ENCODE assay signal across 9 cellular contexts in genomic region chr9:109320338-109320733, GRCh38. TPM values are rescaled to one million over a fixed set of nuclear protein-coding genes. Genes with fewer than 3 reads are reported as not detected.
DNase-seq lines count a peak whose midpoint lies in the region; ATAC-seq and TF ChIP-seq lines count a peak whose summit lies in the region.
"Had no signal": no experiment of that assay in that cellular context is flagged by ENCODE, and none has a peak within 500 bp of the region (broad histone marks: within the 10 kb centered on the region; RNA-seq: fewer than 3 reads in every experiment).

No MANE protein-coding gene starts in this region.

- H3K36me3 ChIP-seq in ectodermal cell (ENCODE audit: control insufficient read depth, insufficient read depth, low read length) (no peaks in the 10 kb centered on the region), transverse colon (no peaks in the 10 kb centered on the region)

- TF ChIP-seq EP300 in transverse colon (IDR thresholded peaks at IDR 0.05; ENCODE audit: low read depth): no peak

- H3K27ac ChIP-seq in ectodermal cell (ENCODE audit: insufficient read depth, low read depth, low read length, poor library complexity, severe bottlenecking) (no peak overlapping the region), transverse colon (no peak overlapping the region)
- H3K27ac ChIP-seq: KMS-11 had no signal

- WGBS in ectodermal cell, 2 experiments: 0% methylated on average over 75 of the region's 75 CpGs
- 0% methylated on average over 27 of the region's 75 CpGs; no CpG with 5 or more reads in 1 of the 2 donors for WGBS in transverse colon (ENCODE audit: low coverage in 1 of 2), 2 donors

- H3K4me3 ChIP-seq in ectodermal cell (ENCODE audit: insufficient read depth, low read depth, low read length) (peak overlapping the region; percentile 45), transverse colon (peak overlapping the region in 1 of 4 donors; percentile 55)

- ATAC-seq in GM19463 (IDR thresholded peaks at IDR 0.05; ENCODE audit: unreplicated experiment) (peak; percentile 13), HG03280 (IDR thresholded peaks at IDR 0.05; ENCODE audit: unreplicated experiment) (peak; percentile 33)

- TF ChIP-seq CTCF in transverse colon (IDR thresholded peaks at IDR 0.05): no peak

- in situ Hi-C loops in transverse colon (cut with MboI; ENCODE audit: low pct_ligation_motif_present in 1 of 4, low pct_unique_long_range_greater_than_20kb in 1 of 4, low sequenced_read_pairs in 3 of 4): loop anchor here in 3 of 4 donors (5.0 to 10.0 kb wide), 3 partner anchors 76 to 126 kb away; no protein-coding TSS in a partner anchor

- H3K27me3 ChIP-seq in ectodermal cell (ENCODE audit: control insufficient read depth, insufficient read depth, low read length, poor library complexity, severe bottlenecking): peaks cover 32% of the 10 kb centered on the region
- peaks cover 21% of the 10 kb centered on the region for H3K27me3 ChIP-seq in transverse colon

- H3K9me3 ChIP-seq in ectodermal cell (ENCODE audit: control insufficient read depth, low read length): no peaks in the 10 kb centered on the region
- H3K9me3 ChIP-seq in transverse colon: no peaks in the 10 kb centered on the region

- peak; percentile 45 for DNase-seq in ELR (ENCODE audit: low read depth)
- DNase-seq in transverse colon: peak; percentile 42
- DNase-seq in SK-N-DZ (ENCODE audit: low spot score): no peak
- no peak for DNase-seq in NCI-H1105 treated with DMSO at 0.1 percent for 48 hours (lab: John Stamatoyannopoulos, UW)
- no peak for DNase-seq in NOMO-1 (lab: John Stamatoyannopoulos, UW; ENCODE audit: unreplicated experiment in 2 of 2)

- TF ChIP-seq POLR2A in transverse colon (IDR thresholded peaks at IDR 0.05): no peak

- intact Hi-C loops in transverse colon (cut with DNase I; ENCODE audit: low total_unique reads): no loop called here

- peaks cover 15% of the 10 kb centered on the region for H3K4me1 ChIP-seq in ectodermal cell (ENCODE audit: control insufficient read depth, insufficient read depth, low read length)
- peaks cover 8 to 41% (median 21%) of the 10 kb centered on the region in 4 donors for H3K4me1 ChIP-seq in transverse colon

RNA-seq across cellular contexts. Expression of gene EPB41L4B, which starts 0.5 kb away (rescaled TPM):
- polyA plus RNA-seq in ectodermal cell (2013, experiment 1 of 4): 1.8 TPM
- 1.8 TPM for polyA plus RNA-seq in ectodermal cell (2013, experiment 2 of 4)
- 2.1 TPM for polyA plus RNA-seq in ectodermal cell (2013, experiment 3 of 4)
- 1.7 TPM for polyA plus RNA-seq in ectodermal cell (2013, experiment 4 of 4)
- 100 to 1,000 TPM in 3 of 4 donors, 10 to 100 TPM in 1; 76.8 to 159 (median 110) TPM for total RNA-seq in transverse colon
- 2.9 and 3.1 TPM in 2 replicates for polyA plus RNA-seq in SK-N-DZ (2014; cell fraction: cytosol; rRNA removed)
- polyA plus RNA-seq in SK-N-DZ (2014; cell fraction: nucleus; rRNA removed): 6.7 and 7.1 TPM in 2 replicates

Comparison
In these comparisons a context has a peak if more than half of its experiments do, and no peak if none do; other contexts are left out.
1. DNase-seq: peak in ELR (single experiment) and transverse colon (single experiment); none in SK-N-DZ (single experiment), NCI-H1105 treated with DMSO at 0.1 percent for 48 hours (single experiment) and NOMO-1 (0 of 2).